Comparison of ENCODE assay signal across 8 cellular contexts in genomic region chr19:36115453-36116343, GRCh38. TPM values are rescaled to one million over a fixed set of nuclear protein-coding genes. Genes with fewer than 3 reads are reported as not detected.
DNase-seq lines count a peak whose midpoint lies in the region; ATAC-seq, FAIRE-seq and TF ChIP-seq lines count a peak whose summit lies in the region.

Gene TBCB (plus strand): TSS chr19:36115468. CDS start chr19:36115561, 93 bp downstream.

- peak within 1 kb of the TSS; percentile 88 for H2AFZ ChIP-seq in GM12878 (ENCODE audit: control insufficient read depth, low read depth, low read length)
- H2AFZ ChIP-seq in keratinocyte (ENCODE audit: control insufficient read depth, low read length), result peak within 1 kb of the TSS; percentile 91

- 4% methylated on average over 51 of the region's 59 CpGs for WGBS in GM12878 (ENCODE audit: insufficient coverage, insufficient replicate concordance, low lambda C conversion rate, missing lambda C conversion rate)

- H3K4me1 ChIP-seq in GM12878 (ENCODE audit: control insufficient read depth, insufficient read depth, low read length) (peaks cover 9% of the 10 kb centered on the region), keratinocyte (ENCODE audit: control insufficient read depth, extremely low read depth, insufficient read depth, low read length) (peaks cover 10% of the 10 kb centered on the region)

- H3K36me3 ChIP-seq in GM12878 (ENCODE audit: control insufficient read depth in 2 of 2, insufficient read depth in 2 of 2, low read length in 1 of 2), result peaks cover 4 to 6% of the 10 kb centered on the region in 2 experiments
- peaks cover 21 to 22% of the 10 kb centered on the region in 2 experiments for H3K36me3 ChIP-seq in keratinocyte (ENCODE audit: control insufficient read depth in 2 of 2, extremely low read depth in 1 of 2, insufficient read depth in 2 of 2, low read length in 2 of 2)

- in situ Hi-C loops in GM12878 (cut with MboI), result loop anchor here (10.0 kb wide), 1 partner anchor 369 kb away; the partner anchor contains the start of gene ZNF566

- SMC1A ChIA-PET in GM12878 (lab: Charles Lee; ENCODE audit: uncharacterized antibody, unreplicated experiment), result interaction anchor here (0.9 to 2.9 kb wide), 6 partner anchors 12 to 99 kb away, joined by 3 to 12 read pairs (median 5); partner anchors contain the start of genes ZNF146 and ZNF565

- DNase-seq in stimulated activated CD4-positive, alpha-beta T cell treated with anti-CD3 and anti-CD28 coated beads, Interleukin-12 subunit alpha, Interleukin-12 subunit beta, amount 100 ng/mL, for 24 hours (ENCODE audit: low read depth in 2 of 2), result peak; percentile 78 to 92
- no peak for DNase-seq in stimulated activated CD4-positive, alpha-beta T cell treated with anti-CD3 and anti-CD28 coated beads, Interleukin-1b, Interleukin-23, amount 100 ng/mL, for 48 hours
- peak; percentile 67 for DNase-seq in HTR-8/SVneo (ENCODE audit: insufficient read length, low spot score)
- peak; percentile 84 for DNase-seq in T-helper 22 cell (ENCODE audit: low read depth)
- DNase-seq in GM12878 (ENCODE audit: low read depth, low spot score), result no peak
- DNase-seq in keratinocyte (ENCODE audit: low read depth, low spot score), result no peak
- DNase-seq in stimulated activated CD4-positive, alpha-beta T cell treated with anti-CD3 and anti-CD28 coated beads, Interleukin-2, amount 100 ng/mL, for 24 hours, result peak; percentile 93
- no peak for DNase-seq in OCI-M2 (lab: John Stamatoyannopoulos, UW; ENCODE audit: unreplicated experiment)

- H3K9me3 ChIP-seq in GM12878 (replicated peaks; ENCODE audit: control insufficient read depth, insufficient read depth, low read length) (no peaks in the 10 kb centered on the region), keratinocyte (ENCODE audit: control insufficient read depth, low read depth, low read length) (no peaks in the 10 kb centered on the region)

- no peaks in the 10 kb centered on the region for H3K9me1 ChIP-seq in keratinocyte (ENCODE audit: control insufficient read depth, extremely low read depth, insufficient read depth, low read length)

- RAD21 ChIA-PET in GM12878 (lab: Charles Lee; ENCODE audit: unreplicated experiment), result interaction anchor here (0.6 to 1.9 kb wide), 9 partner anchors 12 to 472 kb away, joined by 3 to 5 read pairs (median 3); partner anchors contain the start of gene ALKBH6

- H3K4me3 ChIP-seq in GM12878 (peak within 1 kb of the TSS; percentile 89), keratinocyte (ENCODE audit: control insufficient read depth in 2 of 3, extremely low read depth in 1 of 3, insufficient read depth in 2 of 3, low read depth in 1 of 3, low read length in 3 of 3) (peak within 1 kb of the TSS; percentile 83 to 97 (median 94))

- H3K27ac ChIP-seq in GM12878 (ENCODE audit: control insufficient read depth, insufficient read depth) (peak within 1 kb of the TSS; percentile 80), keratinocyte (ENCODE audit: control insufficient read depth, insufficient read depth, low read length) (peak within 1 kb of the TSS; percentile 90)

- H3K27me3 ChIP-seq in GM12878 (replicated peaks in 1 of 2; ENCODE audit: control insufficient read depth in 2 of 2, insufficient read depth in 2 of 2, low read length in 1 of 2) (no peaks in the 10 kb centered on the region), keratinocyte (ENCODE audit: control insufficient read depth, extremely low read depth, insufficient read depth, low read length) (no peaks in the 10 kb centered on the region)

- TSS peak; percentile 82 for BruUV-seq in GM12878 (replicated peaks; lab: Mats Ljungman, UMichigan)

- peaks cover 24% of the 10 kb centered on the region for H3K79me2 ChIP-seq in GM12878 (ENCODE audit: control insufficient read depth, insufficient read depth, low read length)
- peaks cover 19% of the 10 kb centered on the region for H3K79me2 ChIP-seq in keratinocyte (ENCODE audit: control insufficient read depth, insufficient read depth, low read length)

- peak; percentile 75 for ATAC-seq in GM12878

- no peak for TF ChIP-seq RAD21 in GM12878 (IDR thresholded peaks at IDR 0.05; ENCODE audit: insufficient read depth, low read depth, low read length)

- TF ChIP-seq CTCF in GM12878 (IDR thresholded peaks at IDR 0.05 in 2 of 3, conservative IDR thresholded peaks at IDR 0.05 in 1 of 3; ENCODE audit: control insufficient read depth in 2 of 3, extremely low read depth in 1 of 3, insufficient read depth in 1 of 3, low read depth in 3 of 3, low read length in 3 of 3), result no peak
- TF ChIP-seq CTCF in keratinocyte (optimal IDR thresholded peaks at IDR 0.05 in 1 of 3, IDR thresholded peaks at IDR 0.05 in 1 of 3, conservative IDR thresholded peaks at IDR 0.05 in 1 of 3; ENCODE audit: extremely low read depth in 1 of 3, insufficient read depth in 2 of 3, low read length in 3 of 3), result no peak

- CTCF ChIA-PET in GM12878 (lab: Yijun Ruan, JAX), result interaction anchor here (0.6 to 2.9 kb wide), 10 partner anchors 10 to 655 kb away, joined by 3 to 10 read pairs (median 4); partner anchors contain the start of gene THAP8

- no peaks in the 10 kb centered on the region for H4K20me1 ChIP-seq in GM12878 (ENCODE audit: control insufficient read depth, insufficient read depth)
- H4K20me1 ChIP-seq in keratinocyte (ENCODE audit: control insufficient read depth, extremely low read depth, insufficient read depth, low read length), result peaks cover 3% of the 10 kb centered on the region

- TF ChIP-seq EP300 in GM12878 (IDR thresholded peaks at IDR 0.05; ENCODE audit: borderline replicate concordance in 1 of 2, control insufficient read depth in 1 of 2, low read depth in 2 of 2, low read length in 2 of 2), result no peak

- H3K4me2 ChIP-seq in GM12878 (ENCODE audit: control insufficient read depth, insufficient read depth), result peak within 1 kb of the TSS; percentile 94
- peak within 1 kb of the TSS; percentile 97 for H3K4me2 ChIP-seq in keratinocyte (ENCODE audit: control insufficient read depth, extremely low read depth, insufficient read depth, low read depth, low read length)

- peak; percentile 97 for TF ChIP-seq POLR2A in GM12878 (IDR thresholded peaks at IDR 0.05; ENCODE audit: low read depth, low read length)

- dilution Hi-C loops in keratinocyte (cut with MboI; ENCODE audit: extremely low pct_ligation_motif_present, low sequenced_read_pairs), result no loop called here

- H3K9ac ChIP-seq in GM12878 (ENCODE audit: control insufficient read depth, insufficient read depth, low read length), result peak within 1 kb of the TSS; percentile 96
- peak within 1 kb of the TSS; percentile 93 for H3K9ac ChIP-seq in keratinocyte (ENCODE audit: control insufficient read depth, extremely low read depth, insufficient read depth, low read length)

- intact Hi-C loops in GM12878 (cut with micrococcal nuclease; ENCODE audit: unreplicated experiment), result loop anchor here (1.0 to 10.0 kb wide), 4 partner anchors 55 to 1259 kb away; partner anchors contain the start of genes THAP8, WDR62, ZNF146 and ZNF527

- FAIRE-seq in HTR-8/SVneo (lab: Jason Lieb, UNC), result no peak
- FAIRE-seq in GM12878 (lab: Jason Lieb, UNC), result peak; percentile 31
- FAIRE-seq in keratinocyte (lab: Jason Lieb, UNC), result no peak

- POLR2A ChIA-PET in GM12878 (lab: Charles Lee), result interaction anchor here (0.5 to 1.6 kb wide), 8 partner anchors 10 to 1828 kb away, joined by 3 to 11 read pairs (median 5); partner anchors contain the start of genes ALKBH6, CAPNS1, ZNF146 and ZNF565

TF ChIP-seq in GM12878, 131 proteins besides CTCF, POLR2A, EP300 and RAD21 (continues in another document):
- TF ChIP-seq RFX5 (IDR thresholded peaks at IDR 0.05; ENCODE audit: low read depth, low read length) (0 out of 2 replicates have a peak, but pooled peaks have one; percentile 3), CBX5 (IDR thresholded peaks at IDR 0.05; ENCODE audit: low read depth) (no peak), CHD2 (IDR thresholded peaks at IDR 0.05; ENCODE audit: borderline replicate concordance, low read depth, low read length) (peak; percentile 92; the same call in 1 of the 2 replicates)

RNA-seq across cellular contexts. Expression of gene TBCB, which starts in this region (rescaled TPM):
- total RNA-seq in GM12878 (2013; cell fraction: nucleolus; rRNA removed), result 24.0 and 32.3 TPM in 2 replicates
- total RNA-seq in GM12878 (2014; rRNA removed), result 141 and 156 TPM in 2 replicates
- 80.1 and 86.0 TPM in 2 replicates for total RNA-seq in GM12878 (2014; rRNA removed; fragmentation: Illumina TruSeq; extraction: Trizol)
- 117 and 123 TPM in 2 replicates for total RNA-seq in GM12878 (2021)
- 42.7 TPM for polyA plus RNA-seq in GM12878 (2011; ENCODE audit: low read depth)
- 102 and 135 TPM in 2 replicates for polyA plus RNA-seq in GM12878 (2011; rRNA removed)
- 165 and 212 TPM in 2 replicates for polyA plus RNA-seq in GM12878 (2011; cell fraction: cytosol; rRNA removed)
- polyA plus RNA-seq in GM12878 (2011; cell fraction: nucleus; rRNA removed), result 123 and 141 TPM in 2 replicates
- 95.1 and 108 TPM in 2 replicates for polyA plus RNA-seq in GM12878 (2012)
- 50.0 and 83.5 TPM in 2 replicates for polyA plus RNA-seq in GM12878 (2014; fragmentation: Illumina TruSeq; extraction: Trizol)
- 10 to 100 TPM in 1 of 2 experiments, 1 to 10 TPM in 1; 9.4 to 18.3 TPM for polyA plus RNA-seq in GM12878 (2014; fragmentation: Nextera tagmentation; extraction: Ambion mirVana)
- 179 and 193 TPM in 2 replicates for polyA plus RNA-seq in GM12878 (2014; rRNA removed)
- 100 to 1,000 TPM; 186 to 188 TPM for polyA plus RNA-seq in GM12878 (2016; fragmentation: Nextera tagmentation; extraction: Ambion mirVana)
- polyA minus RNA-seq in GM12878 (2011; rRNA and poly(A)+ RNA removed), result 70.8 and 125 TPM in 2 replicates
- polyA minus RNA-seq in GM12878 (2011; cell fraction: cytosol; rRNA and poly(A)+ RNA removed), result 30.5 and 38.1 TPM in 2 replicates
- 14.0 and 22.1 TPM in 2 replicates for polyA minus RNA-seq in GM12878 (2011; cell fraction: nucleus; rRNA and poly(A)+ RNA removed)
- 179 to 193 TPM (median 183 TPM) in 3 replicates for polyA plus RNA-seq in keratinocyte
- 27.1 TPM for polyA plus RNA-seq in keratinocyte (2011; ENCODE audit: low read depth)
- polyA plus RNA-seq in keratinocyte (2011; cell fraction: cytosol; rRNA removed), result 189 and 218 TPM in 2 replicates
- polyA plus RNA-seq in keratinocyte (2011; cell fraction: nucleus; rRNA removed), result 129 and 137 TPM in 2 replicates
- 150 and 230 TPM in 2 replicates for polyA plus RNA-seq in keratinocyte (2012; ENCODE audit: low replicate concordance)
- polyA minus RNA-seq in keratinocyte, result 111 to 205 TPM (median 156 TPM) in 3 replicates
- polyA minus RNA-seq in keratinocyte (2011; cell fraction: cytosol; rRNA and poly(A)+ RNA removed), result 167 TPM
- polyA minus RNA-seq in keratinocyte (2011; cell fraction: nucleus; rRNA and poly(A)+ RNA removed), result 27.0 and 37.3 TPM in 2 replicates

Comparison
In these comparisons a context has a peak if more than half of its experiments do, and no peak if none do; other contexts are left out.
1. DNase-seq: peak in stimulated activated CD4-positive, alpha-beta T cell treated with anti-CD3 and anti-CD28 coated beads, Interleukin-12 subunit alpha, Interleukin-12 subunit beta, amount 100 ng/mL, for 24 hours (2 of 2), HTR-8/SVneo (single experiment), T-helper 22 cell (single experiment) and stimulated activated CD4-positive, alpha-beta T cell treated with anti-CD3 and anti-CD28 coated beads, Interleukin-2, amount 100 ng/mL, for 24 hours (2 of 2); none in stimulated activated CD4-positive, alpha-beta T cell treated with anti-CD3 and anti-CD28 coated beads, Interleukin-1b, Interleukin-23, amount 100 ng/mL, for 48 hours (single experiment), GM12878 (single experiment), keratinocyte (single experiment) and OCI-M2 (single experiment).